24 cellular contexts compared by ENCODE assay signal in genomic region chr2:134023854-134024253, GRCh38.
"Had no signal": no experiment of that assay in that cellular context is flagged by ENCODE, and none has a peak within 500 bp of the region (broad histone marks: within the 10 kb centered on the region; RNA-seq: fewer than 3 reads in every experiment).

No MANE protein-coding gene starts in this region.

- H2AFZ ChIP-seq: PC-9 had no signal

- H3K9ac ChIP-seq: KMS-11 had no signal

- DNase-seq: activated CD4-positive, alpha-beta T cell treated with anti-CD3 and anti-CD28 coated beads for 4 hours; activated CD8-positive, alpha-beta memory T cell treated with anti-CD3 and anti-CD28 coated beads, Interleukin-2, amount 50 U/mL, for 4 hours; activated CD8-positive, alpha-beta T cell treated with anti-CD3 and anti-CD28 coated beads for 36 hours; activated effector memory CD4-positive, alpha-beta T cell treated with Interleukin-2 at 50 U/mL for 16 hours; activated naive CD4-positive, alpha-beta T cell; activated T-cell treated with anti-CD3 and anti-CD28 coated beads, Interleukin-2, amount 50 U/mL, for 72 hours; amygdala; NCI-H1092; NCI-H1417; NCI-H1930; NCI-H2171; NCI-H2227 treated with DMSO at 0.1 percent for 48 hours; NCI-H446 treated with DMSO at 0.1 percent for 48 hours; NCI-H526; NCI-H774; PC-9; SIG-M5; T-cell; T-helper 2 cell; WERI-Rb-1 had no signal

- H3K4me2 ChIP-seq: KMS-11, PC-9 had no signal

- ATAC-seq: activated CD8-positive, alpha-beta T cell treated with anti-CD3 and anti-CD28 coated beads for 36 hours; activated T-cell treated with anti-CD3 and anti-CD28 coated beads, Interleukin-2, amount 50 U/mL, for 72 hours; T-cell had no signal

- H3K27ac ChIP-seq: KMS-11, PC-9, WERI-Rb-1 had no signal

- H3K36me3 Mint-ChIP-seq: activated naive CD4-positive, alpha-beta T cell treated with anti-CD3 and anti-CD28 coated beads, Interleukin-2, amount 50 U/mL, for 24 hours; brain; T-cell had no signal

- H3K4me3 Mint-ChIP-seq: activated CD8-positive, alpha-beta T cell treated with anti-CD3 and anti-CD28 coated beads for 36 hours; activated naive CD4-positive, alpha-beta T cell treated with anti-CD3 and anti-CD28 coated beads, Interleukin-2, amount 50 U/mL, for 24 hours; activated T-cell treated with anti-CD3 and anti-CD28 coated beads, Interleukin-2, amount 50 U/mL, for 72 hours; brain; central memory CD8-positive, alpha-beta T cell; T-cell had no signal

- H3K9me3 Mint-ChIP-seq: activated CD8-positive, alpha-beta T cell treated with anti-CD3 and anti-CD28 coated beads for 36 hours; activated naive CD4-positive, alpha-beta T cell treated with anti-CD3 and anti-CD28 coated beads, Interleukin-2, amount 50 U/mL, for 24 hours; activated T-cell treated with anti-CD3 and anti-CD28 coated beads, Interleukin-2, amount 50 U/mL, for 72 hours; central memory CD8-positive, alpha-beta T cell; T-cell had no signal

- H3K4me3 ChIP-seq: PC-9 had no signal

- H3K27ac Mint-ChIP-seq: activated CD8-positive, alpha-beta T cell treated with anti-CD3 and anti-CD28 coated beads for 36 hours; activated naive CD4-positive, alpha-beta T cell treated with anti-CD3 and anti-CD28 coated beads, Interleukin-2, amount 50 U/mL, for 24 hours; activated T-cell treated with anti-CD3 and anti-CD28 coated beads, Interleukin-2, amount 50 U/mL, for 72 hours; brain; T-cell had no signal

- H3K36me3 ChIP-seq: WERI-Rb-1 had no signal
